In genomic region chr17:8220783-8221662, GRCh38 we compare ENCODE assay signal across 1 cellular context.
TF ChIP-seq lines count a peak whose summit lies in the region.

No MANE protein-coding gene starts in this region.

TF ChIP-seq in H1, 55 proteins besides CTCF, POLR2A, EP300 and RAD21:
- no peak for TF ChIP-seq ZNF274 (IDR thresholded peaks at IDR 0.05; ENCODE audit: borderline replicate concordance, extremely low read depth, low read length)
- peak; percentile 76 for TF ChIP-seq TAF1 (IDR thresholded peaks at IDR 0.05; ENCODE audit: low read depth, low read length)
- no peak for TF ChIP-seq RFX5 (IDR thresholded peaks at IDR 0.05; ENCODE audit: borderline replicate concordance, low read depth, low read length)
- peak; percentile 99 for TF ChIP-seq ASH2L (IDR thresholded peaks at IDR 0.05; ENCODE audit: low read length)
- no peak for TF ChIP-seq RNF2 (IDR thresholded peaks at IDR 0.05; ENCODE audit: borderline replicate concordance, low read depth, low read length, missing control alignments, poor library complexity, severe bottlenecking)
- no peak for TF ChIP-seq SUZ12 (IDR thresholded peaks at IDR 0.05; ENCODE audit: low read length)
- TF ChIP-seq SRF (IDR thresholded peaks at IDR 0.05; ENCODE audit: low read depth, low read length), result no peak
- 0 out of 2 replicates have a peak, but pooled peaks have one; percentile 60 for TF ChIP-seq SP4 (IDR thresholded peaks at IDR 0.05; ENCODE audit: low read length)
- TF ChIP-seq PHF8 (conservative IDR thresholded peaks at IDR 0.05; ENCODE audit: low read depth, low read length), result peak; percentile 29; the same call in 1 of the 2 replicates
- TF ChIP-seq CREB1 (IDR thresholded peaks at IDR 0.05), result peak; percentile 74
- TF ChIP-seq HDAC2 (IDR thresholded peaks at IDR 0.05; ENCODE audit: borderline replicate concordance in 1 of 2, low read depth in 2 of 2, low read length in 2 of 2), result 0 out of 4 replicates have a peak, but pooled peaks have one; percentile 1 to 32
- no peak for TF ChIP-seq SP2 (IDR thresholded peaks at IDR 0.05; ENCODE audit: low read length)
- TF ChIP-seq MAX (IDR thresholded peaks at IDR 0.05), result peak; percentile 63; the same call in 1 of the 2 replicates
- TF ChIP-seq TBP (IDR thresholded peaks at IDR 0.05; ENCODE audit: low read depth, low read length), result peak; percentile 99
- TF ChIP-seq BACH1 (IDR thresholded peaks at IDR 0.05; ENCODE audit: low read length), result peak; percentile 79
- TF ChIP-seq NANOG (IDR thresholded peaks at IDR 0.05; ENCODE audit: insufficient read depth, low read depth, low read length, poor library complexity, severe bottlenecking), result no peak
- no peak for TF ChIP-seq CBX8 (IDR thresholded peaks at IDR 0.05; ENCODE audit: borderline replicate concordance, low read depth, low read length)
- peak; percentile 96 for TF ChIP-seq YY1 (IDR thresholded peaks at IDR 0.05; ENCODE audit: low read depth, low read length)
- no peak for TF ChIP-seq GABPA (IDR thresholded peaks at IDR 0.05; ENCODE audit: borderline replicate concordance, insufficient read depth, low read length)
- TF ChIP-seq ATF2 (IDR thresholded peaks at IDR 0.05; ENCODE audit: low read length), result 0 out of 2 replicates have a peak, but pooled peaks have one; percentile 81
- no peak for TF ChIP-seq SIRT6 (IDR thresholded peaks at IDR 0.05; ENCODE audit: low read length)
- TF ChIP-seq SP1 (IDR thresholded peaks at IDR 0.05; ENCODE audit: low read depth, low read length), result 0 out of 2 replicates have a peak, but pooled peaks have one; percentile 12
- no peak for TF ChIP-seq ATF3 (IDR thresholded peaks at IDR 0.05; ENCODE audit: insufficient read depth, low read depth, low read length)
- TF ChIP-seq KDM4A (IDR thresholded peaks at IDR 0.05; ENCODE audit: low read depth, low read length, severe bottlenecking), result peak; percentile 26
- TF ChIP-seq POU5F1 (IDR thresholded peaks at IDR 0.05; ENCODE audit: low read depth, low read length), result peak; percentile 29; the same call in 1 of the 2 replicates
- TF ChIP-seq CHD2 (IDR thresholded peaks at IDR 0.05; ENCODE audit: low read length), result 0 out of 2 replicates have a peak, but pooled peaks have one; percentile 9
- peak; percentile 59 for TF ChIP-seq TAF7 (optimal IDR thresholded peaks at IDR 0.05; ENCODE audit: borderline replicate concordance, low read depth, low read length)
- no peak for TF ChIP-seq FOSL1 (IDR thresholded peaks at IDR 0.05; ENCODE audit: insufficient read depth, low read depth, low read length)
- peak; percentile 98 for TF ChIP-seq RBBP5 (IDR thresholded peaks at IDR 0.05; ENCODE audit: borderline replicate concordance, low read depth, low read length)
- no peak for TF ChIP-seq EGR1 (IDR thresholded peaks at IDR 0.05; ENCODE audit: borderline replicate concordance, low read depth, low read length)
- TF ChIP-seq USF2 (IDR thresholded peaks at IDR 0.05; ENCODE audit: low read length), result no peak
- TF ChIP-seq NRF1 (IDR thresholded peaks at IDR 0.05; ENCODE audit: low read depth, low read length), result peak; percentile 40; the same call in 1 of the 2 replicates
- TF ChIP-seq E2F6 (IDR thresholded peaks at IDR 0.05), result no peak
- no peak for TF ChIP-seq GTF2F1 (IDR thresholded peaks at IDR 0.05; ENCODE audit: borderline replicate concordance, low read depth, low read length)
- TF ChIP-seq SAP30 (IDR thresholded peaks at IDR 0.05; ENCODE audit: insufficient read depth, insufficient replicate concordance, low read length), result no peak
- peak; percentile 70 for TF ChIP-seq CHD1 (IDR thresholded peaks at IDR 0.05; ENCODE audit: low read depth, low read length)
- peak; percentile 27; the same call in 1 of the 2 replicates for TF ChIP-seq JUND (IDR thresholded peaks at IDR 0.05; ENCODE audit: low read length)
- TF ChIP-seq EZH2 (IDR thresholded peaks at IDR 0.05; ENCODE audit: low read depth, low read length, severe bottlenecking), result no peak
- TF ChIP-seq POLR2AphosphoS5 (IDR thresholded peaks at IDR 0.05; ENCODE audit: low read depth, low read length), result peak; percentile 53
- no peak; the same call in 1 of the 2 replicates for TF ChIP-seq KDM1A (IDR thresholded peaks at IDR 0.05; ENCODE audit: borderline replicate concordance, low read length)
- TF ChIP-seq CHD7 (IDR thresholded peaks at IDR 0.05; ENCODE audit: insufficient replicate concordance, low read length), result no peak
- 0 out of 2 replicates have a peak, but pooled peaks have one; percentile 33 for TF ChIP-seq RXRA (IDR thresholded peaks at IDR 0.05; ENCODE audit: insufficient read depth, low read depth, low read length)
- no peak for TF ChIP-seq BCL11A (IDR thresholded peaks at IDR 0.05; ENCODE audit: low read depth in 2 of 2, low read length in 2 of 2)
- 0 out of 2 replicates have a peak, but pooled peaks have one; percentile 30 for TF ChIP-seq TCF12 (IDR thresholded peaks at IDR 0.05; ENCODE audit: low read depth, low read length)
- no peak for TF ChIP-seq CTBP2 (IDR thresholded peaks at IDR 0.05; ENCODE audit: borderline replicate concordance, insufficient read depth, insufficient read length, low read length)
- TF ChIP-seq JUN (IDR thresholded peaks at IDR 0.05; ENCODE audit: low read depth, low read length), result no peak
- no peak for TF ChIP-seq KDM5A (IDR thresholded peaks at IDR 0.05; ENCODE audit: low read length)
- TF ChIP-seq CBX5 (IDR thresholded peaks at IDR 0.05; ENCODE audit: low read depth, low read length), result no peak
- peak; percentile 69 to 93; a peak in 3 of 4 replicates for TF ChIP-seq SIN3A (conservative IDR thresholded peaks at IDR 0.05 in 1 of 2, IDR thresholded peaks at IDR 0.05 in 1 of 2; ENCODE audit: low read depth in 1 of 2, low read length in 2 of 2)
- peak; percentile 90 for TF ChIP-seq TEAD4 (IDR thresholded peaks at IDR 0.05; ENCODE audit: low read depth, low read length)
- TF ChIP-seq SIX5 (IDR thresholded peaks at IDR 0.05; ENCODE audit: low read depth, low read length), result no peak
- TF ChIP-seq BRCA1 (IDR thresholded peaks at IDR 0.05; ENCODE audit: low read depth, low read length), result 0 out of 2 replicates have a peak, but pooled peaks have one; percentile 9
- peak; percentile 71 for TF ChIP-seq MAFK (IDR thresholded peaks at IDR 0.05; ENCODE audit: low read depth, low read length)
- TF ChIP-seq HDAC6 (IDR thresholded peaks at IDR 0.05; ENCODE audit: low read depth, low read length), result no peak
- peak; percentile 83 for TF ChIP-seq CEBPB (IDR thresholded peaks at IDR 0.05; ENCODE audit: low read depth, low read length)
